In the genomic region with DNA sequence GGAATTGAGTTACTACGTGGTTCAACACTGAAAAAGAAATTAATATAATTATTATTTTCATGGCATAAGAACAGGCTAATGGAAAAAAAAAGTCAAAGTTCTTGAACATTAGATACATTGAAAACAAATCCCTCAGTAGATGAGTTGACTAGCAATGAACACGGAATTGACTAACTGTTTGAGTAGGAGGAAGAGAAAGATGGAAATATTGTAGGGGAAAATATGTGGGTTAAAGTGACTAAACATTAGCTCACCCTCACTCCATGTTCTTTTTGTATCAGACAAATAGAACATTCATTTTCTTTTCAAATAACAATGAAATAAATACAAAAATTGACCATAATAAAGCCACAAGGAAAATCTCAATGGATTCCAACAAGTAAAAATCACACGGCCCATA, we compare ENCODE assay signal across 19 cellular contexts.
DNase-seq lines count a peak whose midpoint lies in the region; ATAC-seq and TF ChIP-seq lines count a peak whose summit lies in the region.
"Had no signal": no experiment of that assay in that cellular context is flagged by ENCODE, and none has a peak within 500 bp of the region (broad histone marks: within the 10 kb centered on the region; RNA-seq: fewer than 3 reads in every experiment).

No MANE protein-coding gene starts in this region.

- WGBS in aorta, 2 donors = 81 to 83% methylated on average over 3 of the region's 3 CpGs

- intact Hi-C loops in PC-3 (cut with micrococcal nuclease) (no loop called here), left ventricle myocardium inferior (cut with micrococcal nuclease) (no loop called here), dorsolateral prefrontal cortex (cut with DNase I) (no loop called here), aorta (cut with DNase I) (no loop called here)

- H3K27ac ChIP-seq in PC-3 (ENCODE audit: low read length) = no peak overlapping the region
- no peak overlapping the region for H3K27ac ChIP-seq in fibroblast of lung (ENCODE audit: insufficient read depth, low read length)
- H3K27ac ChIP-seq in left ventricle myocardium inferior (replicated peaks) = no peak overlapping the region
- no peak overlapping the region for H3K27ac ChIP-seq in dorsolateral prefrontal cortex
- H3K27ac ChIP-seq in aorta (ENCODE audit: low read depth in 1 of 2, low read length in 2 of 2) = no peak overlapping the region
- H3K27ac ChIP-seq: Peyer's patch had no signal

- H3K36me3 ChIP-seq in PC-3 (ENCODE audit: low read depth, low read length) = no peaks in the 10 kb centered on the region
- H3K36me3 ChIP-seq in fibroblast of lung (ENCODE audit: control insufficient read depth, insufficient read depth, low read length) = no peaks in the 10 kb centered on the region
- no peaks in the 10 kb centered on the region for H3K36me3 ChIP-seq in left ventricle myocardium inferior
- H3K36me3 ChIP-seq in aorta (ENCODE audit: control insufficient read depth in 1 of 2, insufficient read depth in 2 of 2, low read length in 1 of 2) = no peaks in the 10 kb centered on the region
- H3K36me3 ChIP-seq: Peyer's patch had no signal

- H3K9me3 ChIP-seq in PC-3 (ENCODE audit: low read length) (no peaks in the 10 kb centered on the region), fibroblast of lung (ENCODE audit: control insufficient read depth, insufficient read depth, low read depth, low read length) (no peaks in the 10 kb centered on the region), left ventricle myocardium inferior (replicated peaks) (peaks cover 42% of the 10 kb centered on the region), aorta (ENCODE audit: control insufficient read depth, low read length) (peaks cover 1% of the 10 kb centered on the region)
- H3K9me3 ChIP-seq: Caco-2, Peyer's patch had no signal

- H3K79me2 ChIP-seq in PC-3 (ENCODE audit: low read length) = no peaks in the 10 kb centered on the region
- no peaks in the 10 kb centered on the region for H3K79me2 ChIP-seq in fibroblast of lung (ENCODE audit: control insufficient read depth, insufficient read depth, low read length)

- H3K4me3 ChIP-seq in PC-3 (ENCODE audit: low read length) (no peak overlapping the region), fibroblast of lung (replicated peaks in 1 of 4; ENCODE audit: control extremely low read depth in 1 of 4, insufficient read depth in 1 of 4, low read depth in 3 of 4, low read length in 4 of 4) (no peak overlapping the region), skeletal muscle cell (ENCODE audit: low read depth, low read length) (no peak overlapping the region), left ventricle myocardium inferior (no peak overlapping the region), dorsolateral prefrontal cortex (no peak overlapping the region), aorta (ENCODE audit: low read length in 2 of 2) (no peak overlapping the region)
- H3K4me3 ChIP-seq: Peyer's patch had no signal

- CTCF ChIA-PET in PC-3 (lab: Charles Lee) = interaction anchor here (0.6 kb wide), 1 partner anchor 356 kb away, joined by 4 read pairs; no protein-coding TSS in a partner anchor

- H2AFZ ChIP-seq in PC-3 (ENCODE audit: low read length) (no peak overlapping the region), fibroblast of lung (ENCODE audit: low read length) (no peak overlapping the region)

- BruUV-seq in PC-3 (replicated peaks; lab: Mats Ljungman, UMichigan) = no TSS peak

- POLR2A ChIA-PET in PC-3 (lab: Charles Lee; ENCODE audit: unreplicated experiment) = interaction anchor here (0.7 kb wide), 1 partner anchor 264 kb away, joined by 6 read pairs; no protein-coding TSS in a partner anchor

- H4K20me1 ChIP-seq in PC-3 (ENCODE audit: low read length) (no peaks in the 10 kb centered on the region), fibroblast of lung (ENCODE audit: control insufficient read depth, extremely low read depth, insufficient read depth, low read length) (no peaks in the 10 kb centered on the region)

- no peak for TF ChIP-seq CTCF in PC-3 (conservative IDR thresholded peaks at IDR 0.05; ENCODE audit: low read depth, low read length)
- no peak for TF ChIP-seq CTCF in fibroblast of lung (conservative IDR thresholded peaks at IDR 0.05 in 1 of 2, IDR thresholded peaks at IDR 0.05 in 1 of 2; ENCODE audit: low read depth in 1 of 2, low read length in 2 of 2)
- TF ChIP-seq CTCF in left ventricle myocardium inferior (IDR thresholded peaks at IDR 0.05; ENCODE audit: borderline replicate concordance) = no peak
- TF ChIP-seq CTCF in dorsolateral prefrontal cortex (IDR thresholded peaks at IDR 0.05 in 54 of 56, conservative IDR thresholded peaks at IDR 0.05 in 2 of 56; ENCODE audit: low read depth in 1 of 56, partially characterized antibody in 56 of 56) = no peak

- H3K4me1 ChIP-seq in PC-3 (ENCODE audit: insufficient read depth, low read length) (0 out of 2 replicates have a peak, but pooled peaks cover 8% of the 10 kb centered on the region), fibroblast of lung (ENCODE audit: control insufficient read depth, extremely low read depth, insufficient read depth, low read length) (peaks cover 2% of the 10 kb centered on the region), left ventricle myocardium inferior (no peaks in the 10 kb centered on the region), aorta (ENCODE audit: control insufficient read depth in 1 of 2, insufficient read depth in 2 of 2, low read length in 2 of 2) (no peaks in the 10 kb centered on the region)
- H3K4me1 ChIP-seq: Caco-2, Peyer's patch had no signal

- H3K27me3 ChIP-seq in PC-3 (ENCODE audit: low read length) (no peaks in the 10 kb centered on the region), fibroblast of lung (ENCODE audit: control insufficient read depth, insufficient read depth, low read length) (no peaks in the 10 kb centered on the region), left ventricle myocardium inferior (ENCODE audit: low read depth) (no peaks in the 10 kb centered on the region), dorsolateral prefrontal cortex (no peaks in the 10 kb centered on the region), aorta (ENCODE audit: control insufficient read depth in 1 of 2, insufficient read depth in 2 of 2, low read length in 1 of 2) (no peaks in the 10 kb centered on the region)
- H3K27me3 ChIP-seq: Peyer's patch had no signal

- no peaks in the 10 kb centered on the region for H3K9me2 ChIP-seq in PC-3 (replicated peaks; ENCODE audit: low read length)

- H3F3A ChIP-seq in PC-3 (ENCODE audit: low read length, unreplicated experiment) = no peaks in the 10 kb centered on the region

- ATAC-seq in PC-3 = no peak; the same call in 1 of the 2 replicates
- ATAC-seq in aorta (ENCODE audit: low FRiP score) = no peak
- ATAC-seq: Right ventricle myocardium inferior had no signal

- H3K4me2 ChIP-seq in PC-3 (ENCODE audit: low read length) (no peak overlapping the region), fibroblast of lung (ENCODE audit: extremely low read depth, insufficient read depth, low read length) (no peak overlapping the region)

- peak; percentile 81 for DNase-seq in HCEC 1CT
- peak; percentile 64 for DNase-seq in PC-3
- peak; percentile 15 to 55 for DNase-seq in fibroblast of lung (ENCODE audit: low read depth in 2 of 2)
- DNase-seq in skeletal muscle cell (ENCODE audit: low read depth) = peak; percentile 35
- DNase-seq in left ventricle myocardium inferior = no peak
- DNase-seq in T1000 (lab: John Stamatoyannopoulos, UW) = no peak
- DNase-seq in dorsolateral prefrontal cortex = no peak
- no peak for DNase-seq in aorta
- DNase-seq: Caco-2; CD4-positive, CD25-positive, alpha-beta regulatory T cell; DMS153; KBM-7; NCI-H1048; NCI-H1694; NCI-H2107; NCI-H2227 treated with DMSO at 0.1 percent for 48 hours; NCI-H524; Peyer's patch had no signal

- H3K9ac ChIP-seq in PC-3 (ENCODE audit: low read length) (no peak overlapping the region), fibroblast of lung (ENCODE audit: insufficient read depth, low read length) (no peak overlapping the region)

Comparison
In these comparisons a context has a peak if more than half of its experiments do, and no peak if none do; other contexts are left out.
1. DNase-seq: peak in HCEC 1CT (single experiment), PC-3 (single experiment), fibroblast of lung (2 of 2) and skeletal muscle cell (single experiment); none in left ventricle myocardium inferior (single experiment), T1000 (single experiment), dorsolateral prefrontal cortex (0 of 10) and aorta (0 of 2).